15 cellular contexts compared by ENCODE assay signal in the genomic region with DNA sequence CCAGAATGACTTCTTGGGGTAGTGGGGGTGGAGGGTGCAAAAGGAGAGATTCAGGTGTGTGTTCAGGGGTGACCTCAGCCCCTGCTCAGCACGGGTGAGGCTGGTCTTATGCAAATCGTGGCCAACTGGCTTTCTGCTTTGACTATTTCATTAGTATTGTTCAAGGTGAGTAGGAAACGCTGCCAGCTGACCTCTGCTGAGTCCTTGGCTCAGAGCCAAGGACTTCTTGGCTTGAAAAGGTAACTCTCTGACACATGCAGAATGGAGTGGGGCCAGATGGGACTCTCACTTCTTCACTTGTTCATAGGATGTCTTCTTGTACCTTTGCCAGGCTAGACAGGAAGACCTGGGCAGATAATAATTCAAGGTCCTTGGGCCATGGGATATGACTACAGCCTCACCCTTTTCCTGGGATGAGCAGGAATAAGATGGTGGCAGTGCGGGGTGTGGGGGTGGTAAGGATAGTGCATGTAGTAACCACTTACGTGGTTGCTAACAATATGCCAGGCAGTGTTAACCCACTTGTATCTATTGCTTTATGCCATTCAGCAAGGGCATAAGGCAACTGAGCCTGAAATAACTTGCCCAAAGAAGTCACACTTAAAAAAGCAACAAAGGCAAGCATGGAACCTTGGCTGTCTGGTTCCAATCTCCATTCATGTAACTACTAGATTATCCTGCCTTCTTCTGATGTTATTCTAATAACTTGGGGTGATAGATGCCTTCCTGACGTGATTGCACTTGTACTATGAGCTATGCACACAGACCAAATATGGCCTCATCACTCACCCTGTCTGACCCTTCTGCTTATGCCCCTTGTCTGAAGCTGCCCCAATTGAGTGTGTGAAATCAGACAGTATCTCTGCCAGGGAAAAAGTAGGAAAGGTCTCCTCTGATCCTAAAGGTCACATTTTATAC.
DNase-seq lines count a peak whose midpoint lies in the region; ATAC-seq, FAIRE-seq and TF ChIP-seq lines count a peak whose summit lies in the region.
"Had no signal": no experiment of that assay in that cellular context is flagged by ENCODE, and none has a peak within 500 bp of the region (broad histone marks: within the 10 kb centered on the region; RNA-seq: fewer than 3 reads in every experiment).

No MANE protein-coding gene starts in this region.

- H3K4me3 ChIP-seq in epithelial cell of esophagus (ENCODE audit: low read length) (no peak overlapping the region), small intestine (ENCODE audit: low read depth in 1 of 2, low read length in 2 of 2) (no peak overlapping the region)

- H3K27me3 Mint-ChIP-seq in activated T-helper 2 cell treated with anti-CD3 and anti-CD28 coated beads, Interferon-gamma antibody, Interleukin-2, Interleukin-4, amounts not matched to agents 10 μg/mL and 5 μg/mL and 100 μg/mL, durations not matched to agents 14 hours and 24 hours and 36 hours (ENCODE audit: low read depth), result no peaks in the 10 kb centered on the region
- H3K27me3 Mint-ChIP-seq: central memory CD8-positive, alpha-beta T cell had no signal

- 52 to 67% (median 57%) methylated on average over 6 of the region's 6 CpGs for WGBS in small intestine, 3 donors

- DNase-seq in NCI-H1417 (lab: John Stamatoyannopoulos, UW) (peak; percentile 18 to 64 (median 22)), NCI-H1417 treated with DMSO at 0.1 percent for 48 hours (lab: John Stamatoyannopoulos, UW) (no peak), NCI-H510A treated with DMSO at 0.1 percent for 48 hours (lab: John Stamatoyannopoulos, UW) (peak; percentile 45), epithelial cell of esophagus (ENCODE audit: low read depth) (peak; percentile 76), small intestine (peak; percentile 70), GOT3 (lab: John Stamatoyannopoulos, UW) (no peak)
- no peak for DNase-seq in activated T-helper 2 cell treated with anti-CD3 and anti-CD28 coated beads, Interferon-gamma antibody, Interleukin-2, Interleukin-4, amounts not matched to agents 10 μg/mL and 5 μg/mL and 100 μg/mL, durations not matched to agents 14 hours and 24 hours and 36 hours (ENCODE audit: low spot score)
- DNase-seq: activated CD4-positive, alpha-beta T cell treated with anti-CD3 and anti-CD28 coated beads for 1 hour; activated gamma-delta T cell; DND-41; NCI-H1436 treated with DMSO at 0.1 percent for 48 hours; stimulated activated naive CD4-positive, alpha-beta T cell had no signal

- no peaks in the 10 kb centered on the region for H3K27me3 ChIP-seq in small intestine (ENCODE audit: control insufficient read depth in 2 of 2, insufficient read depth in 2 of 2, low read length in 2 of 2)

- H3K9me3 Mint-ChIP-seq in activated T-helper 2 cell treated with anti-CD3 and anti-CD28 coated beads, Interferon-gamma antibody, Interleukin-2, Interleukin-4, amounts not matched to agents 10 μg/mL and 5 μg/mL and 100 μg/mL, durations not matched to agents 14 hours and 24 hours and 36 hours, result no peaks in the 10 kb centered on the region
- H3K9me3 Mint-ChIP-seq: central memory CD8-positive, alpha-beta T cell had no signal

- no peaks in the 10 kb centered on the region for H3K36me3 ChIP-seq in small intestine (ENCODE audit: control insufficient read depth in 2 of 2, insufficient read depth in 2 of 2, low read length in 2 of 2)

- TF ChIP-seq CTCF in epithelial cell of esophagus (IDR thresholded peaks at IDR 0.05; ENCODE audit: insufficient read depth, low read depth, low read length, missing control alignments), result no peak

- intact Hi-C loops in activated T-helper 2 cell treated with anti-CD3 and anti-CD28 coated beads, Interferon-gamma antibody, Interleukin-2, Interleukin-4, amounts not matched to agents 10 μg/mL and 5 μg/mL and 100 μg/mL, durations not matched to agents 14 hours and 24 hours and 36 hours (cut with micrococcal nuclease), result no loop called here

- no peaks in the 10 kb centered on the region for H3K4me1 Mint-ChIP-seq in activated T-helper 2 cell treated with anti-CD3 and anti-CD28 coated beads, Interferon-gamma antibody, Interleukin-2, Interleukin-4, amounts not matched to agents 10 μg/mL and 5 μg/mL and 100 μg/mL, durations not matched to agents 14 hours and 24 hours and 36 hours (ENCODE audit: low read depth)
- H3K4me1 Mint-ChIP-seq: central memory CD8-positive, alpha-beta T cell had no signal

- H3K27ac Mint-ChIP-seq in activated T-helper 2 cell treated with anti-CD3 and anti-CD28 coated beads, Interferon-gamma antibody, Interleukin-2, Interleukin-4, amounts not matched to agents 10 μg/mL and 5 μg/mL and 100 μg/mL, durations not matched to agents 14 hours and 24 hours and 36 hours, result no peak overlapping the region

- H3K9me3 ChIP-seq in small intestine (ENCODE audit: control insufficient read depth, low read depth), result no peaks in the 10 kb centered on the region

- H3K36me3 Mint-ChIP-seq in activated T-helper 2 cell treated with anti-CD3 and anti-CD28 coated beads, Interferon-gamma antibody, Interleukin-2, Interleukin-4, amounts not matched to agents 10 μg/mL and 5 μg/mL and 100 μg/mL, durations not matched to agents 14 hours and 24 hours and 36 hours (ENCODE audit: low read depth), result no peaks in the 10 kb centered on the region

- peaks cover 0 to 7% of the 10 kb centered on the region in 2 donors for H3K4me1 ChIP-seq in small intestine (ENCODE audit: control insufficient read depth in 2 of 2, insufficient read depth in 1 of 2, low read depth in 1 of 2, low read length in 1 of 2)

- H3K27ac ChIP-seq in small intestine (ENCODE audit: low read depth in 1 of 2, low read length in 1 of 2), result peak overlapping the region; percentile 0 to 75

- H3K4me3 Mint-ChIP-seq in activated T-helper 2 cell treated with anti-CD3 and anti-CD28 coated beads, Interferon-gamma antibody, Interleukin-2, Interleukin-4, amounts not matched to agents 10 μg/mL and 5 μg/mL and 100 μg/mL, durations not matched to agents 14 hours and 24 hours and 36 hours (ENCODE audit: low read depth), result no peak overlapping the region
- H3K4me3 Mint-ChIP-seq: central memory CD8-positive, alpha-beta T cell had no signal

- no peak for ATAC-seq in HG03139 (IDR thresholded peaks at IDR 0.05; ENCODE audit: unreplicated experiment)

- FAIRE-seq in small intestine (lab: Jason Lieb, UNC), result no peak
- FAIRE-seq: A204.1 had no signal

Comparison
In these comparisons a context has a peak if more than half of its experiments do, and no peak if none do; other contexts are left out.
1. DNase-seq: peak in NCI-H1417 (3 of 3), NCI-H510A treated with DMSO at 0.1 percent for 48 hours (single experiment), epithelial cell of esophagus (single experiment) and small intestine (single experiment); none in NCI-H1417 treated with DMSO at 0.1 percent for 48 hours (single experiment), activated T-helper 2 cell treated with anti-CD3 and anti-CD28 coated beads, Interferon-gamma antibody, Interleukin-2, Interleukin-4, amounts not matched to agents 10 μg/mL and 5 μg/mL and 100 μg/mL, durations not matched to agents 14 hours and 24 hours and 36 hours (single experiment) and GOT3 (single experiment).